11 cellular contexts compared by ENCODE assay signal in genomic region chr1:26861889-26862371, GRCh38. TPM values are rescaled to one million over a fixed set of nuclear protein-coding genes. Genes with fewer than 3 reads are reported as not detected.
A peak's percentile ranks its signal among the peaks of the same experiment; 100 is the strongest.
DNase-seq lines count a peak whose midpoint lies in the region; ATAC-seq, FAIRE-seq and TF ChIP-seq lines count a peak whose summit lies in the region.
"Had no signal": no experiment of that assay in that cellular context is flagged by ENCODE, and none has a peak within 500 bp of the region (broad histone marks: within the 10 kb centered on the region; RNA-seq: fewer than 3 reads in every experiment).

No MANE protein-coding gene starts in this region.

- POLR2A ChIA-PET in CD4-positive, alpha-beta T cell (lab: Charles Lee) = no interaction called here
- POLR2A ChIA-PET in IMR-90 (lab: Charles Lee; ENCODE audit: unreplicated experiment) = no interaction called here

- H3K9me3 ChIP-seq in CD4-positive, alpha-beta T cell (ENCODE audit: control insufficient read depth, low read length) = no peaks in the 10 kb centered on the region
- H3K9me3 ChIP-seq in IMR-90 (ENCODE audit: control insufficient read depth, insufficient read depth, low read length) = no peaks in the 10 kb centered on the region
- H3K9me3 ChIP-seq: psoas muscle had no signal

- no peak overlapping the region for H3K23ac ChIP-seq in IMR-90 (ENCODE audit: low read depth, low read length)

- peaks cover 12% of the 10 kb centered on the region for H3K9me1 ChIP-seq in IMR-90 (ENCODE audit: insufficient read depth, low read length)

- no peak overlapping the region for H3K56ac ChIP-seq in IMR-90 (ENCODE audit: extremely low read depth, insufficient read depth, low read length)

- H2BK15ac ChIP-seq in IMR-90 (ENCODE audit: low read depth, low read length) = no peak overlapping the region

- FAIRE-seq in GM12891 (lab: Jason Lieb, UNC) = no peak
- FAIRE-seq: D721Med had no signal

- H3K4me3 ChIP-seq in IMR-90 (ENCODE audit: insufficient read depth, low read depth, low read length) = no peak overlapping the region
- H3K4me3 ChIP-seq: psoas muscle had no signal

- no peak overlapping the region for H4K5ac ChIP-seq in IMR-90 (ENCODE audit: low read depth, low read length)

- no peaks in the 10 kb centered on the region for H3K27me3 Mint-ChIP-seq in CD4-positive, alpha-beta T cell
- H3K27me3 Mint-ChIP-seq in brain (no peaks in the 10 kb centered on the region), mesothelial cell of epicardium (ENCODE audit: low read depth) (no peaks in the 10 kb centered on the region)

- TF ChIP-seq POLR2A in IMR-90 (IDR thresholded peaks at IDR 0.05; ENCODE audit: low read depth, low read length) (no peak), GM12891 (IDR thresholded peaks at IDR 0.05; ENCODE audit: low read depth, low read length) (no peak)

- no peaks in the 10 kb centered on the region for H3K9me3 Mint-ChIP-seq in CD4-positive, alpha-beta T cell
- H3K9me3 Mint-ChIP-seq in brain (no peaks in the 10 kb centered on the region), mesothelial cell of epicardium (no peaks in the 10 kb centered on the region)

- intact Hi-C loops in CD4-positive, alpha-beta T cell (cut with DNase I, micrococcal nuclease) = no loop called here
- intact Hi-C loops in IMR-90 (cut with micrococcal nuclease) = loop anchor here (10.0 kb wide), 1 partner anchor 167 kb away; the partner anchor contains the start of gene ARID1A

- no peak overlapping the region for H2AK9ac ChIP-seq in IMR-90 (replicated peaks; ENCODE audit: low read depth, low read length, poor library complexity)

- H2BK120ac ChIP-seq in IMR-90 (ENCODE audit: low read depth, low read length) = no peak overlapping the region

- CTCF ChIA-PET in CD4-positive, alpha-beta T cell (lab: Charles Lee) = interaction anchor here (1.1 kb wide), 1 partner anchor 36 kb away, joined by 3 read pairs; the partner anchor contains the start of gene ZDHHC18
- CTCF ChIA-PET in IMR-90 (lab: Yijun Ruan, JAX) = interaction anchor here (0.6 kb wide), 1 partner anchor 279 kb away, joined by 3 read pairs; no protein-coding TSS in a partner anchor

- H3K4me3 Mint-ChIP-seq in CD4-positive, alpha-beta T cell = peak overlapping the region; percentile 82
- H3K4me3 Mint-ChIP-seq in brain (peak overlapping the region in 3 of 5 experiments; percentile 59 to 63 (median 61)), mesothelial cell of epicardium (no peak overlapping the region)

- no peak overlapping the region for H4K8ac ChIP-seq in IMR-90 (ENCODE audit: low read depth in 2 of 2, low read length in 2 of 2)

- H2BK20ac ChIP-seq in IMR-90 (ENCODE audit: low read depth, low read length) = no peak overlapping the region

- ATAC-seq in CD4-positive, alpha-beta T cell (ENCODE audit: poor library complexity) = no peak
- ATAC-seq in IMR-90 (ENCODE audit: low read depth) (no peak), HG03460 (IDR thresholded peaks at IDR 0.05; ENCODE audit: unreplicated experiment) (no peak), GM19035 (IDR thresholded peaks at IDR 0.05; ENCODE audit: unreplicated experiment) (no peak)
- ATAC-seq: psoas muscle had no signal

- peak overlapping the region; percentile 21 for H2AK5ac ChIP-seq in IMR-90 (ENCODE audit: low read depth, low read length)

- H4K91ac ChIP-seq in IMR-90 (ENCODE audit: insufficient read depth, low read depth, low read length) = no peak overlapping the region

- H2BK5ac ChIP-seq in IMR-90 (ENCODE audit: low read depth, low read length, poor library complexity, severe bottlenecking) = no peak overlapping the region

- TF ChIP-seq RAD21 in IMR-90 (IDR thresholded peaks at IDR 0.05; ENCODE audit: low read length) = no peak

- H3K36me3 ChIP-seq in IMR-90 (ENCODE audit: control insufficient read depth, insufficient read depth, low read length) = no peaks in the 10 kb centered on the region

- H3K9ac ChIP-seq in IMR-90 (ENCODE audit: low read depth, low read length) = no peak overlapping the region

- H2AFZ ChIP-seq in IMR-90 (replicated peaks; ENCODE audit: low read length, poor library complexity) = no peak overlapping the region

- 91% methylated on average over 5 of the region's 7 CpGs; no CpG with 5 or more reads in 1 of the 2 experiments for WGBS in IMR-90 (ENCODE audit: extremely low coverage in 2 of 2, insufficient read length in 1 of 2), 2 experiments

- in situ Hi-C loops in IMR-90 (cut with MboI; ENCODE audit: low sequenced_read_pairs) = no loop called here

- H3K36me3 Mint-ChIP-seq in CD4-positive, alpha-beta T cell (ENCODE audit: low read depth) = peaks cover 15% of the 10 kb centered on the region
- H3K36me3 Mint-ChIP-seq in brain (no peaks in the 10 kb centered on the region), mesothelial cell of epicardium (no peaks in the 10 kb centered on the region)

- H3K27ac ChIP-seq in CD4-positive, alpha-beta T cell (ENCODE audit: low read depth, low read length) = no peak overlapping the region
- H3K27ac ChIP-seq in IMR-90 (ENCODE audit: insufficient read depth, low read length) = no peak overlapping the region
- H3K27ac ChIP-seq: psoas muscle had no signal

- no TSS peak for BruUV-seq in IMR-90 (replicated peaks; lab: Mats Ljungman, UMichigan)

- 0 out of 4 replicates have a peak, but pooled peaks cover 0 to 3% of the 10 kb centered on the region in 2 experiments for H3K79me1 ChIP-seq in IMR-90 (ENCODE audit: low read depth in 1 of 2, low read length in 2 of 2)

- no peak overlapping the region for H3K4me2 ChIP-seq in IMR-90 (ENCODE audit: low read depth, low read length)

- no peak for TF ChIP-seq CTCF in CD4-positive, alpha-beta T cell (IDR thresholded peaks at IDR 0.05)
- no peak for TF ChIP-seq CTCF in IMR-90 (conservative IDR thresholded peaks at IDR 0.05; ENCODE audit: low read depth, low read length)
- TF ChIP-seq CTCF in brain (conservative IDR thresholded peaks at IDR 0.05) = no peak
- no peak for TF ChIP-seq CTCF in mesothelial cell of epicardium (IDR thresholded peaks at IDR 0.05; ENCODE audit: unreplicated experiment)

- H3K4ac ChIP-seq in IMR-90 (ENCODE audit: low read depth, low read length) = peak overlapping the region; percentile 6; the same call in 1 of the 2 replicates

- dilution Hi-C loops in IMR-90 (cut with HindIII; ENCODE audit: low sequenced_read_pairs, unreplicated experiment) = no loop called here

- no peak for DNase-seq in CD4-positive, alpha-beta T cell
- DNase-seq in IMR-90 = no peak
- DNase-seq in mesothelial cell of epicardium (ENCODE audit: low spot score in 2 of 2, unreplicated experiment in 2 of 2) = no peak
- DNase-seq in GM12891 (ENCODE audit: insufficient read length, low spot score) = no peak
- no peak for DNase-seq in dermis blood vessel endothelial cell
- DNase-seq: psoas muscle had no signal

- peaks cover 34% of the 10 kb centered on the region for H3K4me1 Mint-ChIP-seq in CD4-positive, alpha-beta T cell (ENCODE audit: low read depth)
- peaks cover 20% of the 10 kb centered on the region for H3K4me1 Mint-ChIP-seq in brain
- H3K4me1 Mint-ChIP-seq in mesothelial cell of epicardium = peaks cover 21% of the 10 kb centered on the region

- H3K18ac ChIP-seq in IMR-90 (ENCODE audit: low read depth, low read length) = no peak overlapping the region

- no peak overlapping the region for H3K14ac ChIP-seq in IMR-90 (replicated peaks; ENCODE audit: low read depth, low read length)

- H4K20me1 ChIP-seq in IMR-90 (ENCODE audit: insufficient read depth, low read length) = no peaks in the 10 kb centered on the region

- H3K4me1 ChIP-seq in IMR-90 (ENCODE audit: control insufficient read depth, insufficient read depth, low read length) = peaks cover 4% of the 10 kb centered on the region

- no peaks in the 10 kb centered on the region for H3K27me3 ChIP-seq in CD4-positive, alpha-beta T cell (ENCODE audit: control insufficient read depth, insufficient read depth, low read length)
- no peaks in the 10 kb centered on the region for H3K27me3 ChIP-seq in IMR-90 (ENCODE audit: control insufficient read depth, insufficient read depth, low read length)

- H3K27ac Mint-ChIP-seq in CD4-positive, alpha-beta T cell = peak overlapping the region; percentile 66
- H3K27ac Mint-ChIP-seq in brain (peak overlapping the region; percentile 12 to 87 (median 65)), mesothelial cell of epicardium (peak overlapping the region; percentile 48)

RNA-seq across cellular contexts. Expression of gene SFN, which starts 1.0 kb away (rescaled TPM):
- 1 to 10 TPM; 1.2 to 2.0 TPM for total RNA-seq in CD4-positive, alpha-beta T cell
- total RNA-seq in IMR-90 (2012; rRNA removed) (0.18 TPM in 1 of 2 replicates, not detected in the other), mesothelial cell of epicardium (2.7 to 4.4 TPM (median 3.8 TPM) in 3 replicates), dermis blood vessel endothelial cell (0.51 and 0.70 TPM in 2 replicates)
- polyA plus RNA-seq in IMR-90 (2012; rRNA removed) (0.17 and 0.34 TPM in 2 replicates), brain (ENCODE audit: insufficient read depth, low read depth, low replicate concordance) (50.6 TPM)
- 0.13 TPM in 1 of 2 replicates, not detected in the other for polyA plus RNA-seq in IMR-90 (2012; cell fraction: cytosol; rRNA removed)
- 0.58 and 0.98 TPM in 2 replicates for polyA plus RNA-seq in IMR-90 (2012; cell fraction: nucleus; rRNA removed; ENCODE audit: low replicate concordance)
- 4.7 TPM for polyA plus RNA-seq in GM12891 (2012; ENCODE audit: low read depth, missing spikeins)

RNA-seq across cellular contexts. Expression of gene GPN2, which starts 28.2 kb away (rescaled TPM):
- 10 to 100 TPM; 42.0 to 44.4 TPM for total RNA-seq in CD4-positive, alpha-beta T cell
- total RNA-seq in IMR-90 (2012; rRNA removed) (10.6 and 15.4 TPM in 2 replicates), mesothelial cell of epicardium (31.1 to 33.4 TPM (median 32.3 TPM) in 3 replicates), dermis blood vessel endothelial cell (9.4 and 10.7 TPM in 2 replicates)
- polyA plus RNA-seq in IMR-90 (2012; rRNA removed) (22.2 and 37.2 TPM in 2 replicates), brain (ENCODE audit: insufficient read depth, low read depth, low replicate concordance) (25.8 TPM)
- 8.3 and 12.0 TPM in 2 replicates for polyA plus RNA-seq in IMR-90 (2012; cell fraction: cytosol; rRNA removed)
- polyA plus RNA-seq in IMR-90 (2012; cell fraction: nucleus; rRNA removed; ENCODE audit: low replicate concordance) = 17.0 and 20.3 TPM in 2 replicates
- polyA plus RNA-seq in GM12891 (2012; ENCODE audit: low read depth, missing spikeins) = 23.7 TPM

RNA-seq across cellular contexts. Expression of gene ZDHHC18, which starts 35.4 kb away (rescaled TPM):
- total RNA-seq in CD4-positive, alpha-beta T cell = 10 to 100 TPM; 46.2 to 48.0 TPM
- total RNA-seq in IMR-90 (2012; rRNA removed) (9.4 and 12.5 TPM in 2 replicates), mesothelial cell of epicardium (25.8 to 28.8 TPM (median 28.4 TPM) in 3 replicates), dermis blood vessel endothelial cell (6.8 and 9.2 TPM in 2 replicates)
- polyA plus RNA-seq in IMR-90 (2012; rRNA removed) (37.0 and 38.4 TPM in 2 replicates), brain (ENCODE audit: insufficient read depth, low read depth, low replicate concordance) (30.7 TPM)
- 16.2 and 37.8 TPM in 2 replicates for polyA plus RNA-seq in IMR-90 (2012; cell fraction: cytosol; rRNA removed)
- 40.6 and 50.7 TPM in 2 replicates for polyA plus RNA-seq in IMR-90 (2012; cell fraction: nucleus; rRNA removed; ENCODE audit: low replicate concordance)
- polyA plus RNA-seq in GM12891 (2012; ENCODE audit: low read depth, missing spikeins) = 24.3 TPM

RNA-seq across cellular contexts. Expression of gene GPATCH3, which starts 38.3 kb away (rescaled TPM):
- 10 to 100 TPM; 30.2 to 32.4 TPM for total RNA-seq in CD4-positive, alpha-beta T cell
- total RNA-seq in IMR-90 (2012; rRNA removed) (5.2 and 6.1 TPM in 2 replicates), mesothelial cell of epicardium (19.5 to 23.5 TPM (median 19.8 TPM) in 3 replicates), dermis blood vessel endothelial cell (10.7 and 11.2 TPM in 2 replicates)
- polyA plus RNA-seq in IMR-90 (2012; rRNA removed) (7.6 and 8.0 TPM in 2 replicates), brain (ENCODE audit: insufficient read depth, low read depth, low replicate concordance) (11.4 TPM)
- polyA plus RNA-seq in IMR-90 (2012; cell fraction: cytosol; rRNA removed) = 7.9 and 9.8 TPM in 2 replicates
- polyA plus RNA-seq in IMR-90 (2012; cell fraction: nucleus; rRNA removed; ENCODE audit: low replicate concordance) = 10.7 and 12.4 TPM in 2 replicates
- 8.6 TPM for polyA plus RNA-seq in GM12891 (2012; ENCODE audit: low read depth, missing spikeins)

RNA-seq across cellular contexts. Expression of gene NR0B2, which starts 51.8 kb away (rescaled TPM):
- total RNA-seq in CD4-positive, alpha-beta T cell = not detected
- total RNA-seq in IMR-90 (2012; rRNA removed) = not detected in 2 replicates
- polyA plus RNA-seq in IMR-90 (2012; rRNA removed) = not detected in 2 replicates
- polyA plus RNA-seq in IMR-90 (2012; cell fraction: cytosol; rRNA removed) = not detected in 2 replicates
- not detected in 2 replicates for polyA plus RNA-seq in IMR-90 (2012; cell fraction: nucleus; rRNA removed; ENCODE audit: low replicate concordance)
- polyA plus RNA-seq in brain (ENCODE audit: insufficient read depth, low read depth, low replicate concordance) = 28.6 TPM
- total RNA-seq in mesothelial cell of epicardium = not detected in 3 replicates
- not detected for polyA plus RNA-seq in GM12891 (2012; ENCODE audit: low read depth, missing spikeins)
- total RNA-seq in dermis blood vessel endothelial cell = not detected in 2 replicates
- total RNA-seq: H4 had no signal
